1 cellular context compared by ENCODE assay signal in genomic region chr20:41137412-41138216, GRCh38.
TF ChIP-seq lines count a peak whose summit lies in the region.

PLCG1 (plus strand) TSS chr20:41137543; CDS start chr20:41137642, 99 bp downstream.

TF ChIP-seq in SK-N-SH, 30 proteins besides CTCF, POLR2A, EP300 and RAD21 (continued from another document):
- TF ChIP-seq USF1 (IDR thresholded peaks at IDR 0.05; ENCODE audit: borderline replicate concordance, low read depth) (peak; percentile 87), RFX5 (IDR thresholded peaks at IDR 0.05; ENCODE audit: low read length) (no peak), ZBTB33 (IDR thresholded peaks at IDR 0.05; ENCODE audit: borderline replicate concordance, low read depth) (no peak), TCF12 (IDR thresholded peaks at IDR 0.05) (peak; percentile 17; the same call in 1 of the 2 replicates), SIN3A (IDR thresholded peaks at IDR 0.05; ENCODE audit: borderline replicate concordance, low read depth, low read length) (no peak), FOXJ3 (CRISPR knock-in tag; IDR thresholded peaks at IDR 0.05) (no peak)
TF ChIP-seq in SK-N-SH: peak in this region for 6.
